7 cellular contexts compared by ENCODE assay signal in genomic region chr2:8685697-8686358, GRCh38. TPM values are rescaled to one million over a fixed set of nuclear protein-coding genes. Genes with fewer than 3 reads are reported as not detected.
DNase-seq lines count a peak whose midpoint lies in the region; ATAC-seq, FAIRE-seq and TF ChIP-seq lines count a peak whose summit lies in the region.

No MANE protein-coding gene starts in this region.

- peak; percentile 13 for FAIRE-seq in GM12891 (lab: Jason Lieb, UNC)

- H3K4me3 Mint-ChIP-seq in endothelial cell (ENCODE audit: unreplicated experiment) = no peak overlapping the region

- no peak for TF ChIP-seq POLR2A in GM12891 (IDR thresholded peaks at IDR 0.05; ENCODE audit: low read depth, low read length)

- H3K4me1 Mint-ChIP-seq in endothelial cell (ENCODE audit: unreplicated experiment) = peaks cover 18% of the 10 kb centered on the region

- peaks cover 3% of the 10 kb centered on the region for H3K36me3 Mint-ChIP-seq in endothelial cell (ENCODE audit: low read depth, unreplicated experiment)

- peak; percentile 100 for TF ChIP-seq CTCF in endothelial cell (IDR thresholded peaks at IDR 0.05; ENCODE audit: unreplicated experiment)

- H3K9me3 Mint-ChIP-seq in endothelial cell (ENCODE audit: unreplicated experiment) = no peaks in the 10 kb centered on the region

- no peak overlapping the region for H3K27ac Mint-ChIP-seq in endothelial cell (ENCODE audit: unreplicated experiment)

- peaks cover 6% of the 10 kb centered on the region for H3K27me3 Mint-ChIP-seq in endothelial cell (ENCODE audit: unreplicated experiment)

- DNase-seq in GM12891 (ENCODE audit: insufficient read length, low spot score) (peak; percentile 67), NCI-H526 treated with DMSO at 0.1 percent for 48 hours (lab: John Stamatoyannopoulos, UW) (peak; percentile 35), endothelial cell (ENCODE audit: low spot score) (peak; percentile 94), midbrain (lab: John Stamatoyannopoulos, UW) (peak; percentile 64)
- peak; percentile 57 to 61 for DNase-seq in activated CD8-positive, alpha-beta memory T cell treated with anti-CD3 and anti-CD28 coated beads for 4 hours (ENCODE audit: low read depth in 2 of 2)
- peak; percentile 61 to 73 for DNase-seq in stimulated activated CD8-positive, alpha-beta memory T cell treated with anti-CD3 and anti-CD28 coated beads, Interleukin-15, amount 100 ng/mL, for 48 hours (ENCODE audit: low read depth in 2 of 2)

- ATAC-seq in HG02981 (IDR thresholded peaks at IDR 0.05; ENCODE audit: unreplicated experiment) = peak; percentile 29

TF ChIP-seq in GM12891, 5 proteins besides CTCF, POLR2A, EP300 and RAD21:
- no peak for TF ChIP-seq TAF1 (IDR thresholded peaks at IDR 0.05; ENCODE audit: low read depth, low read length)
- no peak for TF ChIP-seq PAX5 (IDR thresholded peaks at IDR 0.05; ENCODE audit: insufficient read depth, low read length, severe bottlenecking)
- TF ChIP-seq SPI1 (IDR thresholded peaks at IDR 0.05; ENCODE audit: low read depth, low read length) = no peak
- no peak; the same call in 1 of the 2 replicates for TF ChIP-seq POU2F2 (IDR thresholded peaks at IDR 0.05; ENCODE audit: low read depth, low read length)
- TF ChIP-seq POLR2AphosphoS5 (IDR thresholded peaks at IDR 0.05; ENCODE audit: low read depth, low read length) = no peak

RNA-seq across cellular contexts. Expression of gene ID2, which starts 4.0 kb away (rescaled TPM):
- 22.0 TPM for polyA plus RNA-seq in GM12891 (2012; ENCODE audit: low read depth, missing spikeins)
- total RNA-seq in endothelial cell (ENCODE audit: unreplicated experiment) = 9.4 TPM

Comparison
In these comparisons a context has a peak if more than half of its experiments do, and no peak if none do; other contexts are left out.
1. Peak in every context shown above with its lines: DNase-seq and ATAC-seq.
2. DNase-seq: peak in every context shown above with its lines; median percentile 94 in endothelial cell; 67 in GM12891; 67 in stimulated activated CD8-positive, alpha-beta memory T cell treated with anti-CD3 and anti-CD28 coated beads, Interleukin-15, amount 100 ng/mL, for 48 hours; 64 in midbrain; 59 in activated CD8-positive, alpha-beta memory T cell treated with anti-CD3 and anti-CD28 coated beads for 4 hours; 35 in NCI-H526 treated with DMSO at 0.1 percent for 48 hours.